Comparison of ENCODE assay signal across 18 cellular contexts in the genomic region with DNA sequence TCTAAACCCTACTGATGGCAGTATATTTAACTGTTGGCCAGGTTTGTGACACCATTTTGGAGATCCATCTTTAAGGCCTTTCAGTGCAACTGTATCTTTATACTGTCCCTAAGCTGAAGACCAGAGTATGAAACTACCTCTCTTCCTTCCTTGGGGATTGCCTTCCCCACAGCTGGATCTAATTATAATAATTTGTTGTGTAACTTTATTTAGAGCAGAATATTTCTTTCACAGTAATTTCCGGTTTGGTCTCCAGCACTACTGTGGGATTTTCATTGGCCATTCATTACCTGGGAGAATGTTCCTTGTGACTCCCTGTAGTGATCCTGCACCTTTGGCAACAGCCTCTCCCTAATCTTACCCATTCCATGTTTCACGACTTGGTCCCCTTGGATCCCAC.
"Had no signal": no experiment of that assay in that cellular context is flagged by ENCODE, and none has a peak within 500 bp of the region (broad histone marks: within the 10 kb centered on the region; RNA-seq: fewer than 3 reads in every experiment).

No MANE protein-coding gene starts in this region.

- H3K9me3 ChIP-seq: ascending aorta, stomach had no signal

- H3K27me3 Mint-ChIP-seq: naive thymus-derived CD4-positive, alpha-beta T cell; progenitor cell of endocrine pancreas had no signal

- H3K4me3 Mint-ChIP-seq: activated naive CD4-positive, alpha-beta T cell treated with anti-CD3 and anti-CD28 coated beads for 36 hours; activated T-cell treated with anti-CD3 and anti-CD28 coated beads, Interleukin-2, amount 50 U/mL, for 4 hours; naive thymus-derived CD4-positive, alpha-beta T cell; neural progenitor cell had no signal

- H3K27ac Mint-ChIP-seq: activated naive CD4-positive, alpha-beta T cell treated with anti-CD3 and anti-CD28 coated beads for 36 hours; neural progenitor cell; progenitor cell of endocrine pancreas had no signal

- H3K36me3 Mint-ChIP-seq: neural progenitor cell had no signal

- H3K27ac ChIP-seq: ascending aorta, coronary artery, foreskin keratinocyte, hepatocyte, neural progenitor cell, skin epidermis, stomach had no signal

- ATAC-seq: activated T-cell treated with anti-CD3 and anti-CD28 coated beads, Interleukin-2, amount 50 U/mL, for 4 hours; foreskin keratinocyte; naive thymus-derived CD4-positive, alpha-beta T cell; right cardiac atrium had no signal

- H3K4me1 ChIP-seq: ascending aorta, foreskin keratinocyte had no signal

- H3K36me3 ChIP-seq: neural progenitor cell, stomach had no signal

- H3K9me3 Mint-ChIP-seq: activated naive CD4-positive, alpha-beta T cell treated with anti-CD3 and anti-CD28 coated beads for 36 hours; neural progenitor cell had no signal

- H3K4me1 Mint-ChIP-seq: neural progenitor cell had no signal

- H3K27me3 ChIP-seq: ascending aorta, foreskin keratinocyte, hepatocyte, neural progenitor cell, stomach had no signal

- H3K4me3 ChIP-seq: ascending aorta, coronary artery, hepatocyte, neural progenitor cell, skin epidermis, stomach had no signal

- DNase-seq: activated CD4-positive, alpha-beta T cell treated with anti-CD3 and anti-CD28 coated beads, Interleukin-2, amount 50 U/mL, for 1 hour; activated CD8-positive, alpha-beta memory T cell treated with anti-CD3 and anti-CD28 coated beads, Interleukin-2, amount 50 U/mL, for 4 hours; activated naive CD4-positive, alpha-beta T cell treated with anti-CD3 and anti-CD28 coated beads for 36 hours; activated T-cell treated with anti-CD3 and anti-CD28 coated beads, Interleukin-2, amount 50 U/mL, for 4 hours; erythroblast; foreskin keratinocyte; mesenchymal stem cell; naive thymus-derived CD4-positive, alpha-beta T cell; right cardiac atrium; stimulated activated CD4-positive, alpha-beta T cell treated with anti-CD3 and anti-CD28 coated beads, Interleukin-2, amount 100 ng/mL, for 48 hours; stomach; trophoblast cell had no signal
